In genomic region chr7:129959480-129960332, GRCh38 we compare ENCODE assay signal across 13 cellular contexts. TPM values are rescaled to one million over a fixed set of nuclear protein-coding genes. Genes with fewer than 3 reads are reported as not detected.
DNase-seq lines count a peak whose midpoint lies in the region; ATAC-seq and TF ChIP-seq lines count a peak whose summit lies in the region.
"Had no signal": no experiment of that assay in that cellular context is flagged by ENCODE, and none has a peak within 500 bp of the region (broad histone marks: within the 10 kb centered on the region; RNA-seq: fewer than 3 reads in every experiment).

No MANE protein-coding gene starts in this region.

- CTCF ChIA-PET in CD8-positive, alpha-beta memory T cell (lab: Charles Lee) = interaction anchor here (1.2 kb wide), 1 partner anchor 134 kb away, joined by 5 read pairs; no protein-coding TSS in a partner anchor

- no peaks in the 10 kb centered on the region for H3K4me1 ChIP-seq in CD8-positive, alpha-beta memory T cell (ENCODE audit: insufficient read depth, low read length)

- H3K36me3 ChIP-seq in CD8-positive, alpha-beta memory T cell (ENCODE audit: insufficient read depth, low read length) = no peaks in the 10 kb centered on the region
- H3K36me3 ChIP-seq in brain microvascular endothelial cell (replicated peaks) = no peaks in the 10 kb centered on the region
- H3K36me3 ChIP-seq: right lobe of liver had no signal

- H3K27ac Mint-ChIP-seq in CD8-positive, alpha-beta memory T cell = peak overlapping the region in 1 of 8 donors; percentile 28
- H3K27ac Mint-ChIP-seq: T-helper 2 cell treated with Interferon-gamma antibody and Interleukin-4, amounts not matched to agents 5 μg/mL and 100 μg/mL, for 36 hours had no signal

- no peak for TF ChIP-seq CTCF in NB4 (IDR thresholded peaks at IDR 0.05; ENCODE audit: low read depth, low read length)
- no peak for TF ChIP-seq CTCF in brain microvascular endothelial cell (IDR thresholded peaks at IDR 0.05; ENCODE audit: low read depth, low read length, missing control alignments)

- H3K27me3 ChIP-seq in CD8-positive, alpha-beta memory T cell (ENCODE audit: insufficient read depth, low read length, poor library complexity, severe bottlenecking) = no peaks in the 10 kb centered on the region
- H3K27me3 ChIP-seq in brain microvascular endothelial cell (replicated peaks) = no peaks in the 10 kb centered on the region
- H3K27me3 ChIP-seq: right lobe of liver had no signal

- H3K36me3 Mint-ChIP-seq in CD8-positive, alpha-beta memory T cell = no peaks in the 10 kb centered on the region

- H3K4me3 ChIP-seq in CD8-positive, alpha-beta memory T cell (ENCODE audit: low read length) = no peak overlapping the region
- H3K4me3 ChIP-seq in NB4 (ENCODE audit: low read depth, low read length) = no peak overlapping the region
- H3K4me3 ChIP-seq in brain microvascular endothelial cell (ENCODE audit: low read depth, low read length) = no peak overlapping the region
- H3K4me3 ChIP-seq: right lobe of liver had no signal

- no peak for DNase-seq in CD8-positive, alpha-beta memory T cell
- DNase-seq in NB4 (ENCODE audit: low read depth) = peak; percentile 70
- no peak for DNase-seq in brain microvascular endothelial cell
- DNase-seq in mesenteric fat pad (ENCODE audit: low spot score) = peak; percentile 33
- no peak for DNase-seq in D341Med (ENCODE audit: low spot score)
- DNase-seq: activated CD8-positive, alpha-beta memory T cell treated with anti-CD3 and anti-CD28 coated beads, Interleukin-2, amount 50 U/mL, for 4 hours; NCI-H187 treated with DMSO at 0.1 percent for 48 hours; NK-92 treated with Interleukin-12 subunit alpha and Interleukin-12 subunit beta, amount 100 ng/mL, for 24 hours had no signal

- no peaks in the 10 kb centered on the region for H3K9me3 Mint-ChIP-seq in CD8-positive, alpha-beta memory T cell
- H3K9me3 Mint-ChIP-seq: T-helper 2 cell treated with Interferon-gamma antibody and Interleukin-4, amounts not matched to agents 5 μg/mL and 100 μg/mL, for 36 hours had no signal

- H3K27ac ChIP-seq in CD8-positive, alpha-beta memory T cell (ENCODE audit: low read depth, low read length) = peak overlapping the region; percentile 78
- peak overlapping the region; percentile 62 for H3K27ac ChIP-seq in brain microvascular endothelial cell
- H3K27ac ChIP-seq: right lobe of liver had no signal

- in situ Hi-C loops in brain microvascular endothelial cell (cut with HindIII; ENCODE audit: low pct_ligation_motif_present, low sequenced_read_pairs) = no loop called here

- H3K4me3 Mint-ChIP-seq in CD8-positive, alpha-beta memory T cell = no peak overlapping the region
- H3K4me3 Mint-ChIP-seq: T-helper 2 cell treated with Interferon-gamma antibody and Interleukin-4, amounts not matched to agents 5 μg/mL and 100 μg/mL, for 36 hours had no signal

- peaks cover 0 to 2% of the 10 kb centered on the region in 2 donors for H3K27me3 Mint-ChIP-seq in CD8-positive, alpha-beta memory T cell

- no peak for TF ChIP-seq POLR2A in NB4 (IDR thresholded peaks at IDR 0.05; ENCODE audit: extremely low read depth, insufficient read length)

- H3K4me1 Mint-ChIP-seq in CD8-positive, alpha-beta memory T cell = no peaks in the 10 kb centered on the region

- ATAC-seq in HG03521 (IDR thresholded peaks at IDR 0.05; ENCODE audit: unreplicated experiment) (no peak), HG02623 (IDR thresholded peaks at IDR 0.05; ENCODE audit: unreplicated experiment) (no peak), GM19324 (IDR thresholded peaks at IDR 0.05; ENCODE audit: low FRiP score, unreplicated experiment) (no peak)

- no peaks in the 10 kb centered on the region for H3K9me3 ChIP-seq in CD8-positive, alpha-beta memory T cell (ENCODE audit: low read length)
- H3K9me3 ChIP-seq: right lobe of liver had no signal

- POLR2A ChIA-PET in CD8-positive, alpha-beta memory T cell (lab: Charles Lee) = no interaction called here

RNA-seq across cellular contexts. Expression of gene UBE2H, which starts 6.9 kb away (rescaled TPM):
- total RNA-seq in CD8-positive, alpha-beta memory T cell = 10 to 100 TPM; 15.3 to 21.5 TPM
- polyA plus RNA-seq in CD8-positive, alpha-beta memory T cell = 45.2 TPM
- total RNA-seq in mesenteric fat pad = 117 TPM

Comparison
In these comparisons a context has a peak if more than half of its experiments do, and no peak if none do; other contexts are left out.
1. DNase-seq: peak in NB4 (single experiment) and mesenteric fat pad (single experiment); none in CD8-positive, alpha-beta memory T cell (0 of 5), brain microvascular endothelial cell (single experiment) and D341Med (single experiment).